Comparison of ENCODE assay signal across 8 cellular contexts in genomic region chr17:1649116-1649843, GRCh38. TPM values are rescaled to one million over a fixed set of nuclear protein-coding genes. Genes with fewer than 3 reads are reported as not detected.
A peak's percentile ranks its signal among the peaks of the same experiment; 100 is the strongest.
DNase-seq lines count a peak whose midpoint lies in the region; ATAC-seq, FAIRE-seq and TF ChIP-seq lines count a peak whose summit lies in the region.

No MANE protein-coding gene starts in this region.

- 0% methylated on average over 35 to 86 of the region's 88 CpGs for WGBS in adipose tissue, 3 donors
- under 1% methylated on average over 88 of the region's 88 CpGs for WGBS in right cardiac atrium

- no peak for FAIRE-seq in HTR-8/SVneo (lab: Jason Lieb, UNC)

- H3K4me3 Mint-ChIP-seq in Calu3 (ENCODE audit: low read depth, unreplicated experiment) = peak overlapping the region; percentile 57

- no peak overlapping the region for H3K27ac Mint-ChIP-seq in Calu3 (ENCODE audit: unreplicated experiment)

- no peak for TF ChIP-seq CTCF in Calu3 (IDR thresholded peaks at IDR 0.05; ENCODE audit: unreplicated experiment)

- peak overlapping the region; percentile 76 for H3K4me3 ChIP-seq in right cardiac atrium (ENCODE audit: low read length)

- ATAC-seq in GM21360 (IDR thresholded peaks at IDR 0.05; ENCODE audit: unreplicated experiment) = peak; percentile 45
- peak; percentile 84 for ATAC-seq in SK-N-SH treated with all-trans-retinoic acid at 6 μM for 48 hours
- peak; percentile 77 to 79 for ATAC-seq in right cardiac atrium

- peak overlapping the region; percentile 71 for H3K27ac ChIP-seq in adipose tissue (ENCODE audit: low read depth, low read length)
- H3K27ac ChIP-seq in right cardiac atrium (ENCODE audit: low read length) = peak overlapping the region; percentile 94

- intact Hi-C loops in Calu3 (cut with micrococcal nuclease; ENCODE audit: unreplicated experiment) (no loop called here), right cardiac atrium (cut with DNase I) (loop anchor here in 2 of 4 donors (5.0 kb wide), 1 partner anchor 72 kb away; no protein-coding TSS in a partner anchor)

- peaks cover 6% of the 10 kb centered on the region for H3K36me3 Mint-ChIP-seq in Calu3 (ENCODE audit: insufficient read depth, unreplicated experiment)

- no peaks in the 10 kb centered on the region for H3K27me3 Mint-ChIP-seq in Calu3 (ENCODE audit: unreplicated experiment)

- no peaks in the 10 kb centered on the region for H3K9me3 ChIP-seq in right cardiac atrium (ENCODE audit: control insufficient read depth, low read length)

- H3K27me3 ChIP-seq in right cardiac atrium (ENCODE audit: control insufficient read depth, insufficient read depth) = no peaks in the 10 kb centered on the region

- CTCF ChIA-PET in Calu3 (lab: Charles Lee) = interaction anchor here (0.5 to 1.7 kb wide), 4 partner anchors 19 to 75 kb away, joined by 3 to 22 read pairs (median 5); no protein-coding TSS in a partner anchor

- peak; percentile 78 for DNase-seq in Calu3
- peak; percentile 85 for DNase-seq in HTR-8/SVneo (ENCODE audit: insufficient read length, low spot score)
- DNase-seq in right cardiac atrium = peak; percentile 92 to 96 (median 95)
- DNase-seq in retina = peak; percentile 95
- DNase-seq in pons (ENCODE audit: low spot score) = no peak

- no TSS peak for BruUV-seq in Calu3 (replicated peaks; lab: Mats Ljungman, UMichigan)

- peaks cover 5% of the 10 kb centered on the region for H3K4me1 ChIP-seq in right cardiac atrium (ENCODE audit: control insufficient read depth, insufficient read depth, low read length)

- no peaks in the 10 kb centered on the region for H3K9me3 Mint-ChIP-seq in Calu3 (ENCODE audit: low read depth, unreplicated experiment)

- no peaks in the 10 kb centered on the region for H3K4me1 Mint-ChIP-seq in Calu3 (ENCODE audit: low read depth, unreplicated experiment)

TF ChIP-seq in SK-N-SH treated with all-trans-retinoic acid at 6 μM for 48 hours, 23 proteins besides CTCF, POLR2A, EP300 and RAD21:
- no peak for TF ChIP-seq RARB (CRISPR knock-in tag; IDR thresholded peaks at IDR 0.05)
- no peak for TF ChIP-seq CREB5 (CRISPR knock-in tag; IDR thresholded peaks at IDR 0.05; ENCODE audit: low read depth)
TF ChIP-seq in SK-N-SH treated with all-trans-retinoic acid at 6 μM for 48 hours: peak in this region for 0.

RNA-seq across cellular contexts. Expression of gene RILP, which starts 0.4 kb away (rescaled TPM):
- total RNA-seq in Calu3 (2022) = 1.8 and 3.2 TPM in 2 replicates
- polyA plus RNA-seq in adipose tissue = 10 to 100 TPM; 13.6 to 29.7 (median 24.1) TPM
- total RNA-seq in right cardiac atrium = 10 to 100 TPM; 31.0 to 54.4 (median 48.1) TPM
- 75.1 TPM for polyA plus RNA-seq in right cardiac atrium

RNA-seq across cellular contexts. Expression of gene SCARF1, which starts 3.7 kb away (rescaled TPM):
- total RNA-seq in Calu3 (2022) (0.14 and 0.37 TPM in 2 replicates), right cardiac atrium (10 to 100 TPM in 3 of 4 donors, 1 to 10 TPM in 1; 9.9 to 15.6 (median 13.9) TPM)
- polyA plus RNA-seq in adipose tissue (10 to 100 TPM in 2 of 3 donors, 1 to 10 TPM in 1; 3.8 to 22.6 (median 19.8) TPM), right cardiac atrium (7.7 TPM)

RNA-seq across cellular contexts. Expression of gene SLC43A2, which starts 20.6 kb away (rescaled TPM):
- total RNA-seq in Calu3 (2022) (3.3 TPM in 2 replicates), right cardiac atrium (1 to 10 TPM; 4.2 to 6.7 (median 5.6) TPM)
- polyA plus RNA-seq in adipose tissue (10 to 100 TPM in 1 of 3 donors, 1 to 10 TPM in 2; 5.7 to 17.0 (median 8.8) TPM), right cardiac atrium (3.4 TPM)

RNA-seq across cellular contexts. Expression of gene PRPF8, which starts 35.4 kb away (rescaled TPM):
- total RNA-seq in Calu3 (2022) (182 and 206 TPM in 2 replicates), right cardiac atrium (100 to 1,000 TPM; 134 to 187 (median 152) TPM)
- polyA plus RNA-seq in adipose tissue (10 to 100 TPM; 52.0 to 86.7 (median 67.5) TPM), right cardiac atrium (72.1 TPM)
